24 cellular contexts compared by ENCODE assay signal in genomic region chr15:26455828-26456227, GRCh38.
"Had no signal": no experiment of that assay in that cellular context is flagged by ENCODE, and none has a peak within 500 bp of the region (broad histone marks: within the 10 kb centered on the region; RNA-seq: fewer than 3 reads in every experiment).

No MANE protein-coding gene starts in this region.

- H3K27me3 ChIP-seq: colonic mucosa, dorsolateral prefrontal cortex, esophagus muscularis mucosa, esophagus squamous epithelium, foreskin keratinocyte, gastrocnemius medialis, gastroesophageal sphincter, heart left ventricle, heart right ventricle had no signal

- H3K4me1 ChIP-seq: colonic mucosa, esophagus muscularis mucosa, esophagus squamous epithelium, foreskin keratinocyte, gastrocnemius medialis, gastroesophageal sphincter, heart left ventricle, heart right ventricle had no signal

- H3K27ac ChIP-seq: colonic mucosa, coronary artery, epithelial cell of prostate, esophagus muscularis mucosa, esophagus squamous epithelium, foreskin keratinocyte, gastrocnemius medialis, gastroesophageal sphincter, heart left ventricle, heart right ventricle had no signal

- H3K36me3 ChIP-seq: colonic mucosa, esophagus muscularis mucosa, esophagus squamous epithelium, gastrocnemius medialis, gastroesophageal sphincter, heart left ventricle, heart right ventricle had no signal

- ATAC-seq: effector memory CD8-positive, alpha-beta T cell; esophagus mucosa; foreskin keratinocyte; gastrocnemius medialis; gastroesophageal sphincter; heart left ventricle; heart right ventricle had no signal

- H3K4me3 ChIP-seq: colonic mucosa, coronary artery, dorsolateral prefrontal cortex, esophagus muscularis mucosa, esophagus squamous epithelium, gastrocnemius medialis, gastroesophageal sphincter, heart left ventricle, heart right ventricle had no signal

- H3K4me3 Mint-ChIP-seq: dendritic cell treated with granulocyte-macrophage colony-stimulating factor and Interleukin-4, amounts not matched to agents 40 ng/mL and 50 ng/mL, for 4 days; effector memory CD8-positive, alpha-beta T cell had no signal

- H3K9me3 ChIP-seq: gastrocnemius medialis had no signal

- H3K27ac Mint-ChIP-seq: dendritic cell treated with granulocyte-macrophage colony-stimulating factor and Interleukin-4, amounts not matched to agents 40 ng/mL and 50 ng/mL, for 4 days; effector memory CD8-positive, alpha-beta T cell had no signal

- H3K27me3 Mint-ChIP-seq: dendritic cell treated with granulocyte-macrophage colony-stimulating factor and Interleukin-4, amounts not matched to agents 40 ng/mL and 50 ng/mL, for 4 days; effector memory CD8-positive, alpha-beta T cell had no signal

- DNase-seq: colonic mucosa; cortex of kidney; dermis blood vessel endothelial cell; dorsolateral prefrontal cortex; effector CD4-positive, alpha-beta T cell; effector CD8-positive, alpha-beta T cell; effector memory CD4-positive, alpha-beta T cell; effector memory CD8-positive, alpha-beta T cell; erythroblast; esophagus squamous epithelium; foreskin fibroblast; foreskin keratinocyte; foreskin melanocyte; gastrocnemius medialis; glutamatergic neuron; head of caudate nucleus; heart left ventricle; heart right ventricle had no signal
